Comparison of ENCODE assay signal across 10 cellular contexts in the genomic region with DNA sequence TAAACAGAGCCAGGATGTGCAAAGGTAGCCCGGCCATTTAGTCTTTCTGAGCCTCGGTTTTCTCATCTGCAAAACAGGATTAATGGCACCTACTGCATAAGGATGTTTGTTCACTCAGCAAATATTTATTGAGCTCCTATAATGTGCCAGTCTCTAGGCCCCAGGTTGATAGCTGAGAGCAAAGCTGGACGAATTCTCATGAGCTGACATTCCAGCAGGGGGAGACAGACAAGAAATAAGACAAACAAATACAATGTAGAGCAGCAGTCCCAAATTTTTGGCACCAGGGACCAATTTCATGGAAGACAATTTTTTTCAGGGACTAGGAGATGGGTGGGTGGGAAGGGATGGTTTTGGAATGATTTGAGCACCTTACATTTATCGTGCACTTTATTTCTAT.
A peak's percentile ranks its signal among the peaks of the same experiment; 100 is the strongest.
DNase-seq lines count a peak whose midpoint lies in the region; ATAC-seq and TF ChIP-seq lines count a peak whose summit lies in the region.
"Had no signal": no experiment of that assay in that cellular context is flagged by ENCODE, and none has a peak within 500 bp of the region (broad histone marks: within the 10 kb centered on the region; RNA-seq: fewer than 3 reads in every experiment).

No MANE protein-coding gene starts in this region.

- no peak overlapping the region for H3K9ac ChIP-seq in MM.1S (ENCODE audit: low read length)

- H3K4me3 Mint-ChIP-seq in progenitor cell of endocrine pancreas (ENCODE audit: low read depth) = no peak overlapping the region
- H3K4me3 Mint-ChIP-seq: activated B cell treated with CpG ODN at 0.5 μM for 24 hours had no signal

- H3K9me3 ChIP-seq in MM.1S (replicated peaks; ENCODE audit: insufficient read depth, low read length) = no peaks in the 10 kb centered on the region

- H3K36me3 Mint-ChIP-seq in progenitor cell of endocrine pancreas (ENCODE audit: insufficient read depth) = no peaks in the 10 kb centered on the region

- H3K79me2 ChIP-seq in MM.1S (ENCODE audit: low read length) = no peaks in the 10 kb centered on the region

- H3K4me2 ChIP-seq in MM.1S (ENCODE audit: low read depth, low read length) = no peak overlapping the region

- H3K4me3 ChIP-seq in MM.1S (ENCODE audit: low read length) (no peak overlapping the region), choroid plexus epithelial cell (ENCODE audit: low read depth, low read length) (no peak overlapping the region)

- peak; percentile 19 for DNase-seq in NCI-H345 treated with DMSO at 0.1 percent for 48 hours (lab: John Stamatoyannopoulos, UW; ENCODE audit: unreplicated experiment)
- DNase-seq in NCI-H345 (lab: John Stamatoyannopoulos, UW) = no peak
- no peak for DNase-seq in MM.1S
- peak; percentile 57 for DNase-seq in choroid plexus epithelial cell (ENCODE audit: low read depth)
- no peak for DNase-seq in progenitor cell of endocrine pancreas (ENCODE audit: low spot score, unreplicated experiment)
- no peak for DNase-seq in NOMO-1 treated with dmso at 0.1 percent for 144 hours (lab: John Stamatoyannopoulos, UW; ENCODE audit: unreplicated experiment)
- DNase-seq: activated B cell treated with CpG ODN at 0.5 μM for 24 hours; stimulated activated CD4-positive, alpha-beta T cell treated with anti-CD3 and anti-CD28 coated beads, Interleukin-15, amount 100 ng/mL, for 24 hours had no signal

- H3K36me3 ChIP-seq in MM.1S (replicated peaks; ENCODE audit: insufficient read depth, low read length) = no peaks in the 10 kb centered on the region

- no peak overlapping the region for H2AFZ ChIP-seq in MM.1S (ENCODE audit: low read length)

- H4K20me1 ChIP-seq in MM.1S (ENCODE audit: insufficient read depth, low read length) = no peaks in the 10 kb centered on the region

- no peaks in the 10 kb centered on the region for H3K9me3 Mint-ChIP-seq in progenitor cell of endocrine pancreas (ENCODE audit: low read depth)
- H3K9me3 Mint-ChIP-seq: activated B cell treated with CpG ODN at 0.5 μM for 24 hours had no signal

- no peak overlapping the region for H3K27ac Mint-ChIP-seq in progenitor cell of endocrine pancreas
- H3K27ac Mint-ChIP-seq: activated B cell treated with CpG ODN at 0.5 μM for 24 hours had no signal

- ATAC-seq in HG03442 (IDR thresholded peaks at IDR 0.05; ENCODE audit: unreplicated experiment) = no peak
- ATAC-seq in HG03565 (IDR thresholded peaks at IDR 0.05; ENCODE audit: unreplicated experiment) = no peak

- H3K9me2 ChIP-seq in MM.1S (replicated peaks; ENCODE audit: insufficient read depth, low read length) = no peaks in the 10 kb centered on the region

- no peaks in the 10 kb centered on the region for H3K4me1 ChIP-seq in MM.1S (ENCODE audit: low read length)

- H3K4me1 Mint-ChIP-seq in progenitor cell of endocrine pancreas (ENCODE audit: low read depth) = peaks cover 9% of the 10 kb centered on the region
- H3K4me1 Mint-ChIP-seq: activated B cell treated with CpG ODN at 0.5 μM for 24 hours had no signal

- H3K27me3 ChIP-seq in MM.1S (replicated peaks; ENCODE audit: insufficient read depth, low read length) = peaks cover 93% of the 10 kb centered on the region

- TF ChIP-seq CTCF in MM.1S (IDR thresholded peaks at IDR 0.05; ENCODE audit: low read length) = peak; percentile 36
- peak; percentile 67 for TF ChIP-seq CTCF in choroid plexus epithelial cell (conservative IDR thresholded peaks at IDR 0.05; ENCODE audit: low read depth, low read length)
- TF ChIP-seq CTCF in progenitor cell of endocrine pancreas (IDR thresholded peaks at IDR 0.05; ENCODE audit: unreplicated experiment) = peak; percentile 59

- no peak overlapping the region for H3K27ac ChIP-seq in MM.1S (ENCODE audit: low read length)

- no peaks in the 10 kb centered on the region for H3F3A ChIP-seq in MM.1S (ENCODE audit: insufficient read depth, low read length)

- H3K27me3 Mint-ChIP-seq in progenitor cell of endocrine pancreas = peaks cover 66% of the 10 kb centered on the region

Comparison
In these comparisons a context has a peak if more than half of its experiments do, and no peak if none do; other contexts are left out.
1. DNase-seq: peak in NCI-H345 treated with DMSO at 0.1 percent for 48 hours (single experiment) and choroid plexus epithelial cell (single experiment); none in NCI-H345 (single experiment), MM.1S (single experiment), progenitor cell of endocrine pancreas (single experiment) and NOMO-1 treated with dmso at 0.1 percent for 144 hours (single experiment).
2. Peak in every context shown above with its lines, with median percentiles within 50 percentile points of each other: CTCF ChIP-seq.